ENCODE assay signal across 19 cellular contexts in the genomic region with DNA sequence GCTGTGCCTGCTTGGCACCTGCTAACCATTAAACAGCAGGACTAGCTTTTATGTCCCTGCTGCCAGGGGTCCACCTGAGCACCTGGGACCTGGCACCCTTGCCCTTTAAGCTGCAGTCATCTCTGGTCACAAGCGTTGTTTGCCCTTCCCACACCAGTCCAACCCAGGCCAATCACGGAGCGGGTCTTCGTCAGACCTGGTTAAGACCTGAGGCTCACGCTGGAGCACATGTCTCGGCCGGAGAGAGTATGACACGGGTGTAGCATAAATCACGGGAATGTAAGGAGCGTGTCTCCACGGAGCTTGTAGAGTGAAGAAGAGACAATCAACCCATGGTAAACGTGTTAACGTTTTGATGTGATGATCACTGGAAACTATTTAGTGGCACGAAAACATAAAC.
DNase-seq lines count a peak whose midpoint lies in the region; ATAC-seq and TF ChIP-seq lines count a peak whose summit lies in the region.
"Had no signal": no experiment of that assay in that cellular context is flagged by ENCODE, and none has a peak within 500 bp of the region (broad histone marks: within the 10 kb centered on the region; RNA-seq: fewer than 3 reads in every experiment).

No MANE protein-coding gene starts in this region.

- no peaks in the 10 kb centered on the region for H3K36me3 ChIP-seq in esophagus muscularis mucosa
- H3K36me3 ChIP-seq: BLaER1 had no signal

- no peak for TF ChIP-seq CTCF in esophagus muscularis mucosa (IDR thresholded peaks at IDR 0.05)

- H3K27me3 ChIP-seq in esophagus muscularis mucosa = peaks cover 0 to 69% (median 2%) of the 10 kb centered on the region in 4 donors
- H3K27me3 ChIP-seq: BLaER1 had no signal

- H3K36me3 Mint-ChIP-seq in activated CD8-positive, alpha-beta memory T cell treated with anti-CD3 and anti-CD28 coated beads, Interleukin-2, amount 10 ng/mL, durations not matched to agents 7 days and 5 days = no peaks in the 10 kb centered on the region
- H3K36me3 Mint-ChIP-seq: CD4-positive, CD25-positive, alpha-beta regulatory T cell; CD8-positive, alpha-beta T cell had no signal

- no peak for TF ChIP-seq EP300 in esophagus muscularis mucosa (IDR thresholded peaks at IDR 0.05)

- H3K27me3 Mint-ChIP-seq in activated CD8-positive, alpha-beta memory T cell treated with anti-CD3 and anti-CD28 coated beads, Interleukin-2, amount 10 ng/mL, durations not matched to agents 7 days and 5 days = no peaks in the 10 kb centered on the region
- H3K27me3 Mint-ChIP-seq: CD4-positive, CD25-positive, alpha-beta regulatory T cell had no signal

- no peak overlapping the region for H3K4me3 ChIP-seq in esophagus muscularis mucosa
- H3K4me3 ChIP-seq: BLaER1, GM23248 had no signal

- H3K4me3 Mint-ChIP-seq in activated CD8-positive, alpha-beta memory T cell treated with anti-CD3 and anti-CD28 coated beads, Interleukin-2, amount 10 ng/mL, durations not matched to agents 7 days and 5 days = no peak overlapping the region
- H3K4me3 Mint-ChIP-seq: B cell; CD4-positive, CD25-positive, alpha-beta regulatory T cell; CD8-positive, alpha-beta T cell; H9 had no signal

- intact Hi-C loops in esophagus muscularis mucosa (cut with DNase I) = no loop called here

- H3K27ac ChIP-seq in esophagus muscularis mucosa (replicated peaks in 1 of 4) = no peak overlapping the region
- H3K27ac ChIP-seq: 22Rv1, BLaER1, C4-2B, GM23248 had no signal

- no peak for TF ChIP-seq POLR2A in esophagus muscularis mucosa (IDR thresholded peaks at IDR 0.05; ENCODE audit: low read depth)

- DNase-seq in NCI-H146 (lab: John Stamatoyannopoulos, UW) (peak; percentile 2), NCI-H146 treated with DMSO at 0.1 percent for 48 hours (lab: John Stamatoyannopoulos, UW; ENCODE audit: unreplicated experiment) (no peak), esophagus muscularis mucosa (ENCODE audit: extremely low spot score) (peak; percentile 87), NCI-H446 (lab: John Stamatoyannopoulos, UW) (no peak)
- peak; percentile 32 for DNase-seq in activated CD8-positive, alpha-beta memory T cell treated with anti-CD3 and anti-CD28 coated beads, Interleukin-2, amount 10 ng/mL, durations not matched to agents 7 days and 5 days
- DNase-seq in activated CD8-positive, alpha-beta memory T cell treated with anti-CD3 and anti-CD28 coated beads, Interleukin-2, amount 50 U/mL, for 4 hours = no peak
- no peak for DNase-seq in activated CD4-positive, alpha-beta T cell treated with anti-CD3 and anti-CD28 coated beads, Interleukin-2, amount 50 U/mL, for 4 hours
- DNase-seq: Caco-2; CD4-positive, CD25-positive, alpha-beta regulatory T cell; CD8-positive, alpha-beta T cell; DMS153; DND-41; GM23248 had no signal

- peaks cover 5% of the 10 kb centered on the region for H3K9me3 Mint-ChIP-seq in activated CD8-positive, alpha-beta memory T cell treated with anti-CD3 and anti-CD28 coated beads, Interleukin-2, amount 10 ng/mL, durations not matched to agents 7 days and 5 days (ENCODE audit: low read depth)
- H3K9me3 Mint-ChIP-seq: CD8-positive, alpha-beta T cell had no signal

- H3K4me1 Mint-ChIP-seq in activated CD8-positive, alpha-beta memory T cell treated with anti-CD3 and anti-CD28 coated beads, Interleukin-2, amount 10 ng/mL, durations not matched to agents 7 days and 5 days = no peaks in the 10 kb centered on the region
- H3K4me1 Mint-ChIP-seq: B cell; CD4-positive, CD25-positive, alpha-beta regulatory T cell had no signal

- H3K27ac Mint-ChIP-seq in activated CD8-positive, alpha-beta memory T cell treated with anti-CD3 and anti-CD28 coated beads, Interleukin-2, amount 10 ng/mL, durations not matched to agents 7 days and 5 days = no peak overlapping the region
- H3K27ac Mint-ChIP-seq: B cell; CD4-positive, CD25-positive, alpha-beta regulatory T cell; CD8-positive, alpha-beta T cell; H9 had no signal

- no peak for ATAC-seq in activated CD8-positive, alpha-beta memory T cell treated with anti-CD3 and anti-CD28 coated beads, Interleukin-2, amount 10 ng/mL, durations not matched to agents 7 days and 5 days
- ATAC-seq: CD8-positive, alpha-beta T cell; HCT116 had no signal

- no peaks in the 10 kb centered on the region for H3K4me1 ChIP-seq in esophagus muscularis mucosa
- H3K4me1 ChIP-seq: Caco-2 had no signal

- 87% methylated on average over 14 of the region's 14 CpGs for WGBS in esophagus muscularis mucosa

- CTCF ChIA-PET in activated CD8-positive, alpha-beta memory T cell treated with anti-CD3 and anti-CD28 coated beads, Interleukin-2, amount 10 ng/mL, durations not matched to agents 7 days and 5 days (lab: Charles Lee) = no interaction called here

- peaks cover 0 to 5% (median 2%) of the 10 kb centered on the region in 4 donors for H3K9me3 ChIP-seq in esophagus muscularis mucosa
- H3K9me3 ChIP-seq: BLaER1, Caco-2 had no signal

Comparison
In these comparisons a context has a peak if more than half of its experiments do, and no peak if none do; other contexts are left out.
1. DNase-seq: peak in NCI-H146 (single experiment), activated CD8-positive, alpha-beta memory T cell treated with anti-CD3 and anti-CD28 coated beads, Interleukin-2, amount 10 ng/mL, durations not matched to agents 7 days and 5 days (single experiment) and esophagus muscularis mucosa (single experiment); none in NCI-H146 treated with DMSO at 0.1 percent for 48 hours (single experiment), activated CD8-positive, alpha-beta memory T cell treated with anti-CD3 and anti-CD28 coated beads, Interleukin-2, amount 50 U/mL, for 4 hours (single experiment), activated CD4-positive, alpha-beta T cell treated with anti-CD3 and anti-CD28 coated beads, Interleukin-2, amount 50 U/mL, for 4 hours (0 of 2) and NCI-H446 (0 of 2).